ENCODE assay signal across 22 cellular contexts in genomic region chrX:15298201-15298600, GRCh38. TPM values are rescaled to one million over a fixed set of nuclear protein-coding genes. Genes with fewer than 3 reads are reported as not detected.
DNase-seq lines count a peak whose midpoint lies in the region; ATAC-seq, FAIRE-seq and TF ChIP-seq lines count a peak whose summit lies in the region.
"Had no signal": no experiment of that assay in that cellular context is flagged by ENCODE, and none has a peak within 500 bp of the region (broad histone marks: within the 10 kb centered on the region; RNA-seq: fewer than 3 reads in every experiment).

No MANE protein-coding gene starts in this region.

- no peak overlapping the region for H3K14ac ChIP-seq in neuronal stem cell (ENCODE audit: low read length)

- no peaks in the 10 kb centered on the region for H3K9me2 ChIP-seq in PC-3 (replicated peaks; ENCODE audit: low read length)

- DNase-seq in PC-3 (no peak), heart right ventricle (no peak), neuronal stem cell (ENCODE audit: low spot score) (no peak), NCI-H510A (lab: John Stamatoyannopoulos, UW) (no peak), GM12892 (ENCODE audit: insufficient read length) (no peak)
- DNase-seq: activated CD8-positive, alpha-beta memory T cell treated with anti-CD3 and anti-CD28 coated beads for 24 hours; cortex of kidney; left lung; naive B cell; NCI-H1048; NCI-H2081; NCI-H524; SIG-M5; stimulated activated naive CD4-positive, alpha-beta T cell treated with Interleukin-2 at 50 U/mL for 16 hours; T-helper 2 cell had no signal

- no peaks in the 10 kb centered on the region for H4K20me1 ChIP-seq in PC-3 (ENCODE audit: low read length)

- H3K4me1 ChIP-seq in ACC112 (ENCODE audit: control insufficient read depth, insufficient read depth, low read length, unreplicated experiment): no peaks in the 10 kb centered on the region
- peaks cover 4% of the 10 kb centered on the region for H3K4me1 ChIP-seq in PC-3 (ENCODE audit: insufficient read depth, low read length)
- peaks cover 0 to 51% (median 20%) of the 10 kb centered on the region in 9 donors for H3K4me1 ChIP-seq in heart right ventricle
- H3K4me1 ChIP-seq in neuronal stem cell (ENCODE audit: control insufficient read depth in 2 of 2, insufficient read depth in 1 of 2, low read depth in 1 of 2, low read length in 2 of 2): no peaks in the 10 kb centered on the region
- H3K4me1 ChIP-seq: left lung had no signal

- no peak for FAIRE-seq in GM12892 (lab: Jason Lieb, UNC)

- no peak overlapping the region for H4K8ac ChIP-seq in neuronal stem cell (ENCODE audit: low read depth, low read length)

- POLR2A ChIA-PET in PC-3 (lab: Charles Lee; ENCODE audit: unreplicated experiment): no interaction called here

- WGBS in heart right ventricle, 2 donors: 31 to 45% methylated on average over 2 of the region's 2 CpGs
- WGBS in neuronal stem cell (ENCODE audit: extremely low coverage in 2 of 2, insufficient read length in 2 of 2, insufficient replicate concordance in 1 of 2), 2 donors: no CpG with 5 or more reads among the region's 2 CpGs

- TF ChIP-seq CTCF in PC-3 (conservative IDR thresholded peaks at IDR 0.05; ENCODE audit: low read depth, low read length) (no peak), heart right ventricle (IDR thresholded peaks at IDR 0.05) (no peak)

- no peak overlapping the region for H3K4me3 ChIP-seq in ACC112 (ENCODE audit: low read depth, low read length)
- H3K4me3 ChIP-seq in PC-3 (ENCODE audit: low read length): no peak overlapping the region
- H3K4me3 ChIP-seq in heart right ventricle: peak overlapping the region in 2 of 10 donors; percentile 3 to 14
- H3K4me3 ChIP-seq in neuronal stem cell (ENCODE audit: low read length in 2 of 2): no peak overlapping the region
- H3K4me3 ChIP-seq: left lung had no signal

- no peak overlapping the region for H2BK12ac ChIP-seq in neuronal stem cell (ENCODE audit: low read length)

- no peak overlapping the region for H3K18ac ChIP-seq in neuronal stem cell (ENCODE audit: low read length)

- H3F3A ChIP-seq in PC-3 (ENCODE audit: low read length, unreplicated experiment): no peaks in the 10 kb centered on the region

- BruUV-seq in PC-3 (replicated peaks; lab: Mats Ljungman, UMichigan): no TSS peak

- H2AK5ac ChIP-seq in neuronal stem cell (ENCODE audit: low read depth, low read length): no peak overlapping the region

- no peak overlapping the region for H3K23ac ChIP-seq in neuronal stem cell (ENCODE audit: low read depth, low read length, poor library complexity)

- no peak for TF ChIP-seq POLR2A in GM12892 (IDR thresholded peaks at IDR 0.05; ENCODE audit: low read depth, low read length)

- no peak overlapping the region for H2BK5ac ChIP-seq in neuronal stem cell (ENCODE audit: low read length)

- H3K79me1 ChIP-seq in neuronal stem cell (ENCODE audit: low read depth, low read length): no peaks in the 10 kb centered on the region

- H3K27ac ChIP-seq in ACC112 (ENCODE audit: low read depth, low read length) (no peak overlapping the region), PC-3 (ENCODE audit: low read length) (no peak overlapping the region), heart right ventricle (peak overlapping the region; percentile 58 to 86 (median 76)), neuronal stem cell (replicated peaks; ENCODE audit: low read length) (no peak overlapping the region)

- H4K91ac ChIP-seq in neuronal stem cell (ENCODE audit: low read depth, low read length, poor library complexity): no peak overlapping the region

- no peaks in the 10 kb centered on the region for H3K79me2 ChIP-seq in ACC112 (ENCODE audit: control insufficient read depth, insufficient read depth, low read length, unreplicated experiment)
- H3K79me2 ChIP-seq in PC-3 (ENCODE audit: low read length): no peaks in the 10 kb centered on the region

- H2AFZ ChIP-seq in ACC112 (ENCODE audit: low read length, unreplicated experiment) (peak overlapping the region; percentile 38), PC-3 (ENCODE audit: low read length) (peak overlapping the region; percentile 48; the same call in 1 of the 2 replicates), neuronal stem cell (ENCODE audit: low read length) (peak overlapping the region; percentile 42)

- ATAC-seq in PC-3 (no peak), heart right ventricle (peak in 7 of 8 donors; percentile 14 to 62 (median 50)), HG02885 (IDR thresholded peaks at IDR 0.05; ENCODE audit: poor library complexity, unreplicated experiment) (no peak), SK-N-SH treated with all-trans-retinoic acid at 6 μM for 48 hours (no peak)
- ATAC-seq: left lung had no signal

- CTCF ChIA-PET in PC-3 (lab: Charles Lee): no interaction called here

- H2BK120ac ChIP-seq in neuronal stem cell (ENCODE audit: low read depth, low read length): no peak overlapping the region

- H2BK15ac ChIP-seq in neuronal stem cell (ENCODE audit: low read length): no peak overlapping the region

- H3K27me3 ChIP-seq in ACC112 (ENCODE audit: insufficient read depth, low read length): no peaks in the 10 kb centered on the region
- no peaks in the 10 kb centered on the region for H3K27me3 ChIP-seq in PC-3 (ENCODE audit: low read length)
- H3K27me3 ChIP-seq in heart right ventricle: peaks cover 0 to 14% (median 0%) of the 10 kb centered on the region in 7 donors
- H3K27me3 ChIP-seq in neuronal stem cell (ENCODE audit: control insufficient read depth in 3 of 3, insufficient read depth in 3 of 3, low read depth in 1 of 3, low read length in 3 of 3): peaks cover 0 to 10% (median 0%) of the 10 kb centered on the region in 3 experiments
- H3K27me3 ChIP-seq: left lung had no signal

- no peaks in the 10 kb centered on the region for H3K9me3 ChIP-seq in PC-3 (ENCODE audit: low read length)
- no peaks in the 10 kb centered on the region for H3K9me3 ChIP-seq in heart right ventricle
- H3K9me3 ChIP-seq in neuronal stem cell (replicated peaks in 1 of 2; ENCODE audit: control insufficient read depth in 2 of 2, insufficient read depth in 1 of 2, low read depth in 1 of 2, low read length in 2 of 2): no peaks in the 10 kb centered on the region
- H3K9me3 ChIP-seq: left lung had no signal

- intact Hi-C loops in PC-3 (cut with micrococcal nuclease) (no loop called here), heart right ventricle (cut with DNase I) (loop anchor here in 1 of 10 donors (2.0 kb wide), 1 partner anchor 171 kb away; no protein-coding TSS in a partner anchor)

- no peak overlapping the region for H3K4ac ChIP-seq in neuronal stem cell (ENCODE audit: low read length)

- H3K36me3 ChIP-seq in ACC112 (ENCODE audit: insufficient read depth, low read length) (no peaks in the 10 kb centered on the region), PC-3 (ENCODE audit: low read depth, low read length) (no peaks in the 10 kb centered on the region), heart right ventricle (no peaks in the 10 kb centered on the region), neuronal stem cell (replicated peaks in 1 of 2; ENCODE audit: control insufficient read depth in 2 of 2, insufficient read depth in 2 of 2, low read length in 2 of 2) (no peaks in the 10 kb centered on the region)
- H3K36me3 ChIP-seq: left lung had no signal

- H3K4me2 ChIP-seq in PC-3 (ENCODE audit: low read length) (no peak overlapping the region), neuronal stem cell (ENCODE audit: insufficient read depth, low read length, poor library complexity, severe bottlenecking) (no peak overlapping the region)

- H3K9ac ChIP-seq in PC-3 (ENCODE audit: low read length) (no peak overlapping the region), neuronal stem cell (ENCODE audit: low read depth, low read length, poor library complexity) (no peak overlapping the region)

TF ChIP-seq in SK-N-SH treated with all-trans-retinoic acid at 6 μM for 48 hours, 23 proteins besides CTCF, POLR2A, EP300 and RAD21 (continues in another document):
- TF ChIP-seq, protein P1, sequence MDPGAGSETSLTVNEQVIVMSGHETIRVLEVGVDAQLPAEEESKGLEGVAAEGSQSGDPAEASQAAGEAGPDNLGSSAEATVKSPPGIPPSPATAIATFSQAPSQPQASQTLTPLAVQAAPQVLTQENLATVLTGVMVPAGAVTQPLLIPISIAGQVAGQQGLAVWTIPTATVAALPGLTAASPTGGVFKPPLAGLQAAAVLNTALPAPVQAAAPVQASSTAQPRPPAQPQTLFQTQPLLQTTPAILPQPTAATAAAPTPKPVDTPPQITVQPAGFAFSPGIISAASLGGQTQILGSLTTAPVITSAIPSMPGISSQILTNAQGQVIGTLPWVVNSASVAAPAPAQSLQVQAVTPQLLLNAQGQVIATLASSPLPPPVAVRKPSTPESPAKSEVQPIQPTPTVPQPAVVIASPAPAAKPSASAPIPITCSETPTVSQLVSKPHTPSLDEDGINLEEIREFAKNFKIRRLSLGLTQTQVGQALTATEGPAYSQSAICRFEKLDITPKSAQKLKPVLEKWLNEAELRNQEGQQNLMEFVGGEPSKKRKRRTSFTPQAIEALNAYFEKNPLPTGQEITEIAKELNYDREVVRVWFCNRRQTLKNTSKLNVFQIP (CRISPR knock-in tag; IDR thresholded peaks at IDR 0.05; ENCODE audit: borderline replicate concordance, low read depth): no peak
- no peak for TF ChIP-seq ZFP3 (CRISPR knock-in tag; IDR thresholded peaks at IDR 0.05)

RNA-seq across cellular contexts. Expression of gene ASB11, which starts 17.2 kb away (rescaled TPM):
- total RNA-seq in PC-3 (2014; rRNA removed) (not detected in 2 replicates), heart right ventricle (100 to 1,000 TPM in 7 of 10 donors, 10 to 100 TPM in 3; 64.9 to 149 (median 101) TPM)
- 10 to 100 TPM in 1 of 2 donors, 1 to 10 TPM in 1; 4.3 to 18.1 TPM for polyA plus RNA-seq in heart right ventricle
- not detected for polyA plus RNA-seq in neuronal stem cell (2013, experiment 1 of 2)
- polyA plus RNA-seq in neuronal stem cell (2013, experiment 2 of 2): not detected
- not detected for polyA plus RNA-seq in GM12892 (2012; ENCODE audit: missing spikeins)
- total RNA-seq: Daoy, epithelial cell of proximal tubule, H4, progenitor cell of endocrine pancreas had no signal

RNA-seq across cellular contexts. Expression of gene ASB9, which starts 28.3 kb away (rescaled TPM):
- total RNA-seq in PC-3 (2014; rRNA removed) (31.5 and 32.1 TPM in 2 replicates), heart right ventricle (1 to 10 TPM in 2 of 10 donors, under 1 TPM in 8; 0.39 to 1.5 (median 0.86) TPM)
- 1 to 10 TPM in 1 of 2 donors, under 1 TPM in 1; 0.59 to 1.6 TPM for polyA plus RNA-seq in heart right ventricle
- 0.47 TPM for polyA plus RNA-seq in neuronal stem cell (2013, experiment 1 of 2)
- 0.40 TPM for polyA plus RNA-seq in neuronal stem cell (2013, experiment 2 of 2)
- polyA plus RNA-seq in GM12892 (2012; ENCODE audit: missing spikeins): 0.83 TPM

RNA-seq across cellular contexts. Expression of gene PIGA, which starts 37.1 kb away (rescaled TPM):
- total RNA-seq in PC-3 (2014; rRNA removed): 11.5 and 17.9 TPM in 2 replicates
- 1 to 10 TPM; 3.1 to 7.3 (median 4.7) TPM for total RNA-seq in heart right ventricle
- polyA plus RNA-seq in heart right ventricle: 1 to 10 TPM; 5.9 to 6.9 TPM
- 9.9 TPM for polyA plus RNA-seq in neuronal stem cell (2013, experiment 1 of 2)
- 10.2 TPM for polyA plus RNA-seq in neuronal stem cell (2013, experiment 2 of 2)
- 16.3 TPM for polyA plus RNA-seq in GM12892 (2012; ENCODE audit: missing spikeins)

Comparison
In these comparisons a context has a peak if more than half of its experiments do, and no peak if none do; other contexts are left out.
1. H3K27ac ChIP-seq: peak in heart right ventricle (10 of 10); none in ACC112 (single experiment), PC-3 (single experiment) and neuronal stem cell (single experiment).
2. ATAC-seq: peak in heart right ventricle (7 of 8); none in PC-3 (single experiment), HG02885 (single experiment) and SK-N-SH treated with all-trans-retinoic acid at 6 μM for 48 hours (single experiment).
3. RNA of gene ASB11, which starts 17.2 kb away (total RNA-seq): 64.9 to 149 TPM in heart right ventricle; not detected in PC-3; every median in the first group is over 10 times any median in the second.
4. RNA of gene ASB9, which starts 28.3 kb away (total RNA-seq): 31.5 to 32.1 TPM in PC-3; 0.39 to 1.5 TPM in heart right ventricle; every median in the first group is over 10 times any median in the second.
5. Peak in every context shown above with its lines, with median percentiles within 50 percentile points of each other: H2AFZ ChIP-seq.